27 cellular contexts compared by ENCODE assay signal in the genomic region with DNA sequence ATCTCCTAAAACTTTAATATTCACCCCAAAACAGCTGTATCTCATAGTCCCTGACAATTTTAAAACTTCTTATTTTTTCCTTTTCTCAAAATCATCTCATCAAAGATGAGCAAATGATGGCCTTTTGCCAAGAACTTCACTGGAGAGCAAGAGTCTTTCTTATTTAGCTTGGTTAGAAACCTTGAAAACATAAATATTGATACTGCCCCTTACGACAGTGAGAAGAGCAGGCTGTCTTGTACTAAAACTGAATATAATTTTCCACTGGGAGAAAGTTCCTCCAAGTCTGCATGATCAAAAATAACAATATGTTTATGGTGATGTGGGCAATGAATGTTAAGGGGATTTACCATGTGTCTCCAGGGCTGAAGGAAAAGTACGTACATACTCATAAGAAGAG.
"Had no signal": no experiment of that assay in that cellular context is flagged by ENCODE, and none has a peak within 500 bp of the region (broad histone marks: within the 10 kb centered on the region; RNA-seq: fewer than 3 reads in every experiment).

No MANE protein-coding gene starts in this region.

- H3K4me3 Mint-ChIP-seq: activated CD4-positive, alpha-beta memory T cell treated with anti-CD3 and anti-CD28 coated beads, Interleukin-2, amount 10 ng/mL, durations not matched to agents 7 days and 5 days; activated CD4-positive, alpha-beta T cell treated with anti-CD3 and anti-CD28 coated beads, Interleukin-2, amount 10 ng/mL, durations not matched to agents 24 days and 14 days; activated T-cell treated with anti-CD3 and anti-CD28 coated beads, Interleukin-2, amount 50 U/mL, for 4 hours; effector memory CD8-positive, alpha-beta T cell; nephron progenitor cell; stimulated activated naive B cell treated with anti-CD40 and anti-IgM and Interleukin-4, amounts not matched to agents 10 μg/mL and 1 μg/mL and 100 μg/mL, for 72 hours; T-helper 17 cell had no signal

- H3K9me3 ChIP-seq: heart right ventricle, lower lobe of right lung, mucosa of descending colon, neutrophil, pancreas, prostate gland, suprapubic skin, tibial artery had no signal

- H3K27me3 ChIP-seq: neutrophil, pancreas, suprapubic skin, tibial artery had no signal

- DNase-seq: activated CD4-positive, alpha-beta memory T cell treated with anti-CD3 and anti-CD28 coated beads, Interleukin-2, amount 10 ng/mL, durations not matched to agents 7 days and 5 days; activated CD4-positive, alpha-beta T cell treated with anti-CD3 and anti-CD28 coated beads, Interleukin-2, amount 10 ng/mL, durations not matched to agents 24 days and 14 days; activated CD4-positive, CD25-positive, alpha-beta regulatory T cell treated with anti-CD3 and anti-CD28 coated beads, Interleukin-2, amount 50 U/mL, for 72 hours; activated CD8-positive, alpha-beta memory T cell treated with anti-CD3 and anti-CD28 coated beads, Interleukin-2, amount 50 U/mL, for 48 hours; activated naive CD4-positive, alpha-beta T cell; activated T-cell treated with anti-CD3 and anti-CD28 coated beads, Interleukin-2, amount 50 U/mL, for 4 hours; effector memory CD8-positive, alpha-beta T cell; erythroblast; heart right ventricle; lower lobe of right lung; mucosa of descending colon; nephron progenitor cell; pancreas; stimulated activated CD4-positive, alpha-beta T cell treated with anti-CD3 and anti-CD28 coated beads, Interleukin-15, amount 100 ng/mL, for 24 hours; stimulated activated CD4-positive, alpha-beta T cell treated with anti-CD3 and anti-CD28 coated beads, Interleukin-2, amount 100 ng/mL, for 24 hours; stimulated activated naive B cell treated with anti-CD40 and anti-IgM and Interleukin-4, amounts not matched to agents 10 μg/mL and 1 μg/mL and 100 μg/mL, for 72 hours; T-helper 17 cell; tibial artery had no signal

- H3K36me3 ChIP-seq: heart right ventricle, lower lobe of right lung, neutrophil, pancreas, prostate gland, suprapubic skin, tibial artery had no signal

- H3K4me1 ChIP-seq: lower lobe of right lung, pancreas, prostate gland, tibial artery had no signal

- H3K4me3 ChIP-seq: coronary artery, dorsolateral prefrontal cortex, heart right ventricle, lower lobe of right lung, mucosa of descending colon, pancreas, prostate gland, smooth muscle cell, suprapubic skin, tibial artery had no signal

- ATAC-seq: activated naive CD4-positive, alpha-beta T cell treated with anti-CD3 and anti-CD28 coated beads, Interleukin-2, amount 50 U/mL, for 72 hours; activated T-cell treated with anti-CD3 and anti-CD28 coated beads, Interleukin-2, amount 50 U/mL, for 4 hours; effector memory CD8-positive, alpha-beta T cell; heart right ventricle; left lobe of liver; lower lobe of right lung; mucosa of descending colon; pancreas; SK-N-SH treated with all-trans-retinoic acid at 6 μM for 48 hours; stimulated activated naive B cell treated with anti-CD40 and anti-IgM and Interleukin-4, amounts not matched to agents 10 μg/mL and 1 μg/mL and 100 μg/mL, for 72 hours; T-helper 17 cell had no signal

- H3K36me3 Mint-ChIP-seq: activated naive CD4-positive, alpha-beta T cell treated with anti-CD3 and anti-CD28 coated beads, Interleukin-2, amount 50 U/mL, for 72 hours; stimulated activated naive B cell treated with anti-CD40 and anti-IgM and Interleukin-4, amounts not matched to agents 10 μg/mL and 1 μg/mL and 100 μg/mL, for 72 hours had no signal

- H3K9me3 Mint-ChIP-seq: activated CD4-positive, alpha-beta memory T cell treated with anti-CD3 and anti-CD28 coated beads, Interleukin-2, amount 10 ng/mL, durations not matched to agents 7 days and 5 days; activated CD4-positive, alpha-beta T cell treated with anti-CD3 and anti-CD28 coated beads, Interleukin-2, amount 10 ng/mL, durations not matched to agents 24 days and 14 days; activated naive CD4-positive, alpha-beta T cell treated with anti-CD3 and anti-CD28 coated beads, Interleukin-2, amount 50 U/mL, for 72 hours; activated T-cell treated with anti-CD3 and anti-CD28 coated beads, Interleukin-2, amount 50 U/mL, for 4 hours; effector memory CD8-positive, alpha-beta T cell; nephron progenitor cell; stimulated activated naive B cell treated with anti-CD40 and anti-IgM and Interleukin-4, amounts not matched to agents 10 μg/mL and 1 μg/mL and 100 μg/mL, for 72 hours had no signal

- H3K27ac ChIP-seq: coronary artery, heart right ventricle, lower lobe of right lung, neutrophil, pancreas, prostate gland, suprapubic skin, tibial artery had no signal

- H3K27ac Mint-ChIP-seq: activated CD4-positive, alpha-beta memory T cell treated with anti-CD3 and anti-CD28 coated beads, Interleukin-2, amount 10 ng/mL, durations not matched to agents 7 days and 5 days; activated CD4-positive, alpha-beta T cell treated with anti-CD3 and anti-CD28 coated beads, Interleukin-2, amount 10 ng/mL, durations not matched to agents 24 days and 14 days; activated naive CD4-positive, alpha-beta T cell treated with anti-CD3 and anti-CD28 coated beads, Interleukin-2, amount 50 U/mL, for 72 hours; effector memory CD8-positive, alpha-beta T cell; nephron progenitor cell; stimulated activated naive B cell treated with anti-CD40 and anti-IgM and Interleukin-4, amounts not matched to agents 10 μg/mL and 1 μg/mL and 100 μg/mL, for 72 hours had no signal
